In genomic region chr7:50502001-50502684, GRCh38 we compare ENCODE assay signal across 9 cellular contexts. TPM values are rescaled to one million over a fixed set of nuclear protein-coding genes. Genes with fewer than 3 reads are reported as not detected.
DNase-seq lines count a peak whose midpoint lies in the region; ATAC-seq and TF ChIP-seq lines count a peak whose summit lies in the region.
"Had no signal": no experiment of that assay in that cellular context is flagged by ENCODE, and none has a peak within 500 bp of the region (broad histone marks: within the 10 kb centered on the region; RNA-seq: fewer than 3 reads in every experiment).

No MANE protein-coding gene starts in this region.

- no peaks in the 10 kb centered on the region for H3K9me3 ChIP-seq in WERI-Rb-1 (ENCODE audit: severe bottlenecking)
- H3K9me3 ChIP-seq in left ventricle myocardium inferior (replicated peaks) = no peaks in the 10 kb centered on the region
- H3K9me3 ChIP-seq in sigmoid colon = no peaks in the 10 kb centered on the region

- H3K4me1 Mint-ChIP-seq in activated T-cell treated with anti-CD3 and anti-CD28 coated beads, Interleukin-2, amount 50 U/mL, for 24 hours (ENCODE audit: low read depth) = peaks cover under 1% of the 10 kb centered on the region

- TF ChIP-seq CTCF in WERI-Rb-1 (IDR thresholded peaks at IDR 0.05; ENCODE audit: low read depth, low read length) (no peak), left ventricle myocardium inferior (IDR thresholded peaks at IDR 0.05; ENCODE audit: borderline replicate concordance) (no peak), sigmoid colon (IDR thresholded peaks at IDR 0.05) (no peak)

- H3K27me3 ChIP-seq in WERI-Rb-1 (ENCODE audit: insufficient read depth, low read depth, severe bottlenecking) (no peaks in the 10 kb centered on the region), left ventricle myocardium inferior (ENCODE audit: low read depth) (no peaks in the 10 kb centered on the region), sigmoid colon (no peaks in the 10 kb centered on the region)

- no peak for TF ChIP-seq POLR2A in sigmoid colon (IDR thresholded peaks at IDR 0.05)

- H3K9me3 Mint-ChIP-seq in activated T-cell treated with anti-CD3 and anti-CD28 coated beads, Interleukin-2, amount 50 U/mL, for 24 hours = no peaks in the 10 kb centered on the region

- TF ChIP-seq EP300 in sigmoid colon (IDR thresholded peaks at IDR 0.05) = peak; percentile 96 to 100 (median 99)

- peaks cover 18% of the 10 kb centered on the region for H3K27me3 Mint-ChIP-seq in activated T-cell treated with anti-CD3 and anti-CD28 coated beads, Interleukin-2, amount 50 U/mL, for 24 hours

- 63 to 78% methylated on average over 8 of the region's 8 CpGs for WGBS in sigmoid colon, 2 donors

- H3K27ac ChIP-seq in WERI-Rb-1 = no peak overlapping the region
- H3K27ac ChIP-seq in left ventricle myocardium inferior (replicated peaks) = peak overlapping the region; percentile 81
- peak overlapping the region; percentile 61 to 88 (median 79) for H3K27ac ChIP-seq in sigmoid colon

- H3K4me3 Mint-ChIP-seq in activated T-cell treated with anti-CD3 and anti-CD28 coated beads, Interleukin-2, amount 50 U/mL, for 24 hours = no peak overlapping the region

- peaks cover 26% of the 10 kb centered on the region for H3K4me1 ChIP-seq in left ventricle myocardium inferior
- peaks cover 0 to 33% (median 27%) of the 10 kb centered on the region in 4 donors for H3K4me1 ChIP-seq in sigmoid colon

- no peaks in the 10 kb centered on the region for H3K36me3 Mint-ChIP-seq in activated T-cell treated with anti-CD3 and anti-CD28 coated beads, Interleukin-2, amount 50 U/mL, for 24 hours (ENCODE audit: low read depth)

- H3K4me3 ChIP-seq in WERI-Rb-1 (ENCODE audit: low read depth, low read length) (no peak overlapping the region), left ventricle myocardium inferior (peak overlapping the region; percentile 24), sigmoid colon (peak overlapping the region in 1 of 4 donors; percentile 2)

- intact Hi-C loops in left ventricle myocardium inferior (cut with micrococcal nuclease) = no loop called here
- intact Hi-C loops in sigmoid colon (cut with DNase I) = loop anchor here (1.0 kb wide), 1 partner anchor 155 kb away; no protein-coding TSS in a partner anchor

- DNase-seq in EH (ENCODE audit: low read depth) (peak; percentile 88), WERI-Rb-1 (peak; percentile 21), left ventricle myocardium inferior (peak; percentile 77), sigmoid colon (peak; percentile 95)
- no peak for DNase-seq in stimulated activated CD4-positive, alpha-beta T cell treated with anti-CD3 and anti-CD28 coated beads, Interleukin-12 subunit alpha, Interleukin-12 subunit beta, amount 100 ng/mL, for 4 hours
- DNase-seq in activated T-cell treated with anti-CD3 and anti-CD28 coated beads, Interleukin-2, amount 50 U/mL, for 24 hours = no peak
- DNase-seq: NCI-H187 treated with DMSO at 0.1 percent for 48 hours had no signal

- H3K27ac Mint-ChIP-seq in activated T-cell treated with anti-CD3 and anti-CD28 coated beads, Interleukin-2, amount 50 U/mL, for 24 hours = no peak overlapping the region

- H3K36me3 ChIP-seq in WERI-Rb-1 (no peaks in the 10 kb centered on the region), left ventricle myocardium inferior (no peaks in the 10 kb centered on the region), sigmoid colon (no peaks in the 10 kb centered on the region)

- no peak for ATAC-seq in GM19452 (IDR thresholded peaks at IDR 0.05; ENCODE audit: unreplicated experiment)
- no peak for ATAC-seq in GM19351 (IDR thresholded peaks at IDR 0.05; ENCODE audit: unreplicated experiment)

RNA-seq across cellular contexts. Expression of gene FIGNL1, which starts 52.0 kb away (rescaled TPM):
- total RNA-seq in left ventricle myocardium inferior (4.1 TPM), sigmoid colon (1 to 10 TPM; 6.9 to 8.6 (median 7.2) TPM)
- polyA plus RNA-seq in sigmoid colon = 1 to 10 TPM in 2 of 3 donors, under 1 TPM in 1; 0.60 to 6.4 (median 6.0) TPM

Comparison
In these comparisons a context has a peak if more than half of its experiments do, and no peak if none do; other contexts are left out.
1. DNase-seq: peak in EH (single experiment), WERI-Rb-1 (single experiment), left ventricle myocardium inferior (single experiment) and sigmoid colon (single experiment); none in stimulated activated CD4-positive, alpha-beta T cell treated with anti-CD3 and anti-CD28 coated beads, Interleukin-12 subunit alpha, Interleukin-12 subunit beta, amount 100 ng/mL, for 4 hours (single experiment) and activated T-cell treated with anti-CD3 and anti-CD28 coated beads, Interleukin-2, amount 50 U/mL, for 24 hours (single experiment).